8 cellular contexts compared by ENCODE assay signal in genomic region chr16:387761-388666, GRCh38. TPM values are rescaled to one million over a fixed set of nuclear protein-coding genes. Genes with fewer than 3 reads are reported as not detected.
A peak's percentile ranks its signal among the peaks of the same experiment; 100 is the strongest.
DNase-seq lines count a peak whose midpoint lies in the region; ATAC-seq, FAIRE-seq and TF ChIP-seq lines count a peak whose summit lies in the region.
"Not testable (repeated sequence)": the region's sequence is repeated elsewhere in the genome, so short reads cannot be mapped to it uniquely, and the experiment has no call there.

No MANE protein-coding gene starts in this region.

- H3K9me1 ChIP-seq in K562 (ENCODE audit: control insufficient read depth, insufficient read depth, low read length) = not testable (repeated sequence)

- not testable (repeated sequence) for TF ChIP-seq RAD21 in K562 (CRISPR knock-in tag; conservative IDR thresholded peaks at IDR 0.05 in 1 of 2, IDR thresholded peaks at IDR 0.05 in 1 of 2)

- peak overlapping the region; percentile 86 to 93 (median 86) for H3K27ac Mint-ChIP-seq in nephron

- H2AFZ ChIP-seq in K562 (ENCODE audit: low read depth, low read length) = peak overlapping the region; percentile 57
- H2AFZ ChIP-seq in fibroblast of lung (ENCODE audit: low read length) = peak overlapping the region; percentile 38

- peak; percentile 75 for ATAC-seq in K562

- intact Hi-C loops in K562 (cut with micrococcal nuclease); transverse colon (cut with DNase I; ENCODE audit: low total_unique reads): not testable (repeated sequence)
- intact Hi-C loops in sigmoid colon (cut with DNase I) = loop anchor here (10.0 kb wide), 1 partner anchor 277 kb away; the partner anchor contains the start of gene RHOT2

- TF ChIP-seq EP300 in K562 (IDR thresholded peaks at IDR 0.05; ENCODE audit: low read length); transverse colon (IDR thresholded peaks at IDR 0.05; ENCODE audit: low read depth): not testable (repeated sequence)
- peak in 1 of 4 donors; percentile 16 for TF ChIP-seq EP300 in sigmoid colon (IDR thresholded peaks at IDR 0.05)

- peak overlapping the region; percentile 15 to 72 (median 22) for H3K4me3 Mint-ChIP-seq in nephron

- H3K27me3 ChIP-seq in GM06990 (replicated peaks; ENCODE audit: control insufficient read depth, insufficient read depth, low read length); K562 (ENCODE audit: control insufficient read depth in 2 of 2, insufficient read depth in 2 of 2, low read length in 2 of 2); fibroblast of lung (ENCODE audit: control insufficient read depth, insufficient read depth, low read length); right atrium auricular region; sigmoid colon; transverse colon: not testable (repeated sequence)

- H3K4me1 ChIP-seq in K562 (replicated peaks in 1 of 2; ENCODE audit: control insufficient read depth in 2 of 2, insufficient read depth in 2 of 2, low read length in 2 of 2) (peaks cover 13 to 56% of the 10 kb centered on the region in 2 experiments), right atrium auricular region (peaks cover 0 to 31% of the 10 kb centered on the region in 2 donors), sigmoid colon (peaks cover 0 to 56% (median 32%) of the 10 kb centered on the region in 4 donors), transverse colon (peaks cover 2 to 12% (median 9%) of the 10 kb centered on the region in 4 donors)
- not testable (repeated sequence) for H3K4me1 ChIP-seq in fibroblast of lung (ENCODE audit: control insufficient read depth, extremely low read depth, insufficient read depth, low read length)

- FAIRE-seq in TTC549 (lab: Jason Lieb, UNC) (peak; percentile 13), K562 (lab: Jason Lieb, UNC) (peak; percentile 97)

- H3K9ac ChIP-seq in K562 (ENCODE audit: insufficient read depth in 1 of 2, low read depth in 2 of 2, low read length in 2 of 2) = peak overlapping the region; percentile 24 to 79; a peak in 2 of 4 replicates
- H3K9ac ChIP-seq in fibroblast of lung (ENCODE audit: insufficient read depth, low read length) = not testable (repeated sequence)

- peak; percentile 19 for TF ChIP-seq CTCF in GM06990 (IDR thresholded peaks at IDR 0.05; ENCODE audit: insufficient read depth, low read length, poor library complexity, severe bottlenecking)
- peak in 2 of 3 experiments; percentile 9 to 47; a peak in 3 of 6 replicates for TF ChIP-seq CTCF in K562 (IDR thresholded peaks at IDR 0.05 in 2 of 3, conservative IDR thresholded peaks at IDR 0.05 in 1 of 3; ENCODE audit: insufficient read depth in 2 of 3, low read depth in 1 of 3, low read length in 3 of 3)
- peak in 1 of 2 donors; percentile 29 for TF ChIP-seq CTCF in fibroblast of lung (conservative IDR thresholded peaks at IDR 0.05 in 1 of 2, IDR thresholded peaks at IDR 0.05 in 1 of 2; ENCODE audit: low read depth in 1 of 2, low read length in 2 of 2)
- TF ChIP-seq CTCF in right atrium auricular region (IDR thresholded peaks at IDR 0.05); transverse colon (IDR thresholded peaks at IDR 0.05): not testable (repeated sequence)
- TF ChIP-seq CTCF in nephron (IDR thresholded peaks at IDR 0.05; ENCODE audit: unreplicated experiment in 3 of 3) = peak in 1 of 3 experiments; percentile 17
- TF ChIP-seq CTCF in sigmoid colon (IDR thresholded peaks at IDR 0.05) = peak in 1 of 4 experiments; percentile 15

- WGBS in K562 (ENCODE audit: insufficient coverage, low coverage, missing lambda C conversion rate) = under 1% methylated on average over 18 of the region's 20 CpGs
- WGBS in sigmoid colon, 2 donors = 65 to 72% methylated on average over 20 of the region's 20 CpGs
- WGBS in transverse colon (ENCODE audit: low coverage in 1 of 2), 2 donors = 73 to 78% methylated on average over 14 to 20 of the region's 20 CpGs

- CTCF ChIA-PET in K562 (lab: Yijun Ruan, JAX; ENCODE audit: low intra/inter-chr PET ratio) = not testable (repeated sequence)

- in situ Hi-C loops in K562 (cut with MboI); transverse colon (cut with MboI; ENCODE audit: low pct_ligation_motif_present in 1 of 4, low pct_unique_long_range_greater_than_20kb in 1 of 4, low sequenced_read_pairs in 3 of 4): not testable (repeated sequence)

- H3K4me2 ChIP-seq in K562 (ENCODE audit: insufficient read depth, low read length) = peak overlapping the region; percentile 74
- peak overlapping the region; percentile 69 for H3K4me2 ChIP-seq in fibroblast of lung (ENCODE audit: extremely low read depth, insufficient read depth, low read length)

- POLR2A ChIA-PET in K562 (lab: Yijun Ruan, JAX) = interaction anchor here (0.6 to 1.2 kb wide), 4 partner anchors 9 to 189 kb away, joined by 3 to 5 read pairs (median 3); no protein-coding TSS in a partner anchor

- not testable (repeated sequence) for H3K79me2 ChIP-seq in K562 (ENCODE audit: control insufficient read depth, insufficient read depth, low read length); fibroblast of lung (ENCODE audit: control insufficient read depth, insufficient read depth, low read length)

- H3K36me3 Mint-ChIP-seq in nephron (ENCODE audit: low read depth) = not testable (repeated sequence)

- H3K9me3 Mint-ChIP-seq in nephron = not testable (repeated sequence)

- H3K4me1 Mint-ChIP-seq in nephron = peaks cover 29% of the 10 kb centered on the region

- H3K27me3 Mint-ChIP-seq in nephron (ENCODE audit: low read depth) = not testable (repeated sequence)

- not testable (repeated sequence) for DNase-seq in GM06990 (ENCODE audit: extremely low read depth, insufficient read length); right atrium auricular region (ENCODE audit: low spot score); sigmoid colon; transverse colon
- DNase-seq in K562 (ENCODE audit: extremely low read depth in 1 of 4, low spot score in 3 of 4) = peak in 2 of 4 experiments; percentile 64 to 88
- DNase-seq in fibroblast of lung (ENCODE audit: low read depth in 2 of 2) = peak; percentile 58 to 70

- H3K27ac ChIP-seq in K562 (ENCODE audit: extremely low read depth, low read depth, low read length) (peak overlapping the region; percentile 72), right atrium auricular region (peak overlapping the region; percentile 44 to 62), sigmoid colon (peak overlapping the region; percentile 22 to 87 (median 82)), transverse colon (peak overlapping the region; percentile 24 to 78 (median 60))
- not testable (repeated sequence) for H3K27ac ChIP-seq in fibroblast of lung (ENCODE audit: insufficient read depth, low read length)

- TF ChIP-seq POLR2A in K562 (conservative IDR thresholded peaks at IDR 0.05); sigmoid colon (IDR thresholded peaks at IDR 0.05); transverse colon (IDR thresholded peaks at IDR 0.05): not testable (repeated sequence)

- H3K36me3 ChIP-seq in GM06990 (ENCODE audit: control insufficient read depth, insufficient read depth, low read length); K562 (ENCODE audit: control insufficient read depth, insufficient read depth, low read length); fibroblast of lung (ENCODE audit: control insufficient read depth, insufficient read depth, low read length); right atrium auricular region; sigmoid colon; transverse colon: not testable (repeated sequence)

- BruUV-seq in K562 (replicated peaks; lab: Mats Ljungman, UMichigan) = not testable (repeated sequence)

- not testable (repeated sequence) for H3K4me3 ChIP-seq in GM06990 (replicated peaks; ENCODE audit: low read depth, low read length); transverse colon
- H3K4me3 ChIP-seq in K562 (peak overlapping the region; percentile 16; the same call in 1 of the 2 replicates), fibroblast of lung (replicated peaks in 1 of 4; ENCODE audit: control extremely low read depth in 1 of 4, insufficient read depth in 1 of 4, low read depth in 3 of 4, low read length in 4 of 4) (peak overlapping the region in 2 of 4 experiments; percentile 14 to 36), right atrium auricular region (peak overlapping the region in 1 of 2 donors; percentile 26), sigmoid colon (peak overlapping the region in 2 of 4 donors; percentile 9 to 20)

- not testable (repeated sequence) for H4K20me1 ChIP-seq in K562 (replicated peaks; ENCODE audit: control insufficient read depth, insufficient read depth, low read length); fibroblast of lung (ENCODE audit: control insufficient read depth, extremely low read depth, insufficient read depth, low read length)

- H3K9me3 ChIP-seq in K562 (replicated peaks; ENCODE audit: control insufficient read depth, insufficient read depth, low read depth, low read length); fibroblast of lung (ENCODE audit: control insufficient read depth, insufficient read depth, low read depth, low read length); right atrium auricular region; sigmoid colon; transverse colon: not testable (repeated sequence)

RNA-seq across cellular contexts. Expression of gene PGAP6, which starts 6.2 kb away (rescaled TPM):
- total RNA-seq in K562 (2011; cell fraction: chromatin; rRNA removed; ENCODE audit: low replicate concordance) = 56.2 and 231 TPM in 2 replicates
- 229 and 238 TPM in 2 replicates for total RNA-seq in K562 (2011; cell fraction: nucleolus; rRNA removed)
- 112 and 118 TPM in 2 replicates for total RNA-seq in K562 (2011; cell fraction: nucleoplasm; rRNA removed)
- total RNA-seq in K562 (2014; rRNA removed) (43.4 and 66.6 TPM in 2 replicates), K562 (2014; rRNA removed; fragmentation: Illumina TruSeq; extraction: Trizol) (3.8 and 8.9 TPM in 2 replicates), K562 (2015; rRNA removed; fragmentation: Illumina TruSeq; extraction: Trizol) (35.9 and 39.3 TPM in 2 replicates), K562 (2021) (49.8 and 50.2 TPM in 2 replicates), fibroblast of lung (48.8 and 82.7 TPM in 2 replicates), right atrium auricular region (10 to 100 TPM; 34.0 to 41.1 TPM), sigmoid colon (10 to 100 TPM; 20.7 to 26.6 (median 22.7) TPM), transverse colon (100 to 1,000 TPM; 105 to 300 (median 179) TPM)
- polyA plus RNA-seq in K562 (2011; rRNA removed) (41.7 and 73.2 TPM in 2 replicates), K562 (2014; fragmentation: Illumina TruSeq; extraction: Trizol) (20.0 and 53.1 TPM in 2 replicates), K562 (2014; fragmentation: Nextera tagmentation; extraction: Ambion mirVana) (1 to 10 TPM in 1 of 2 experiments, under 1 TPM in 1; 0.45 to 1.3 TPM), K562 (2014; rRNA removed) (46.2 and 50.1 TPM in 2 replicates), fibroblast of lung (46.2 and 73.2 TPM in 2 replicates), sigmoid colon (100 to 1,000 TPM in 1 of 3 donors, 10 to 100 TPM in 2; 61.9 to 109 (median 70.3) TPM)
- 113 and 177 TPM in 2 replicates for polyA plus RNA-seq in K562 (2011; cell fraction: cytosol; rRNA removed)
- 157 and 271 TPM in 2 replicates for polyA plus RNA-seq in K562 (2011; cell fraction: nucleus; rRNA removed)
- 62.5 and 85.8 TPM in 2 replicates for polyA plus RNA-seq in K562 (2012)
- 25.0 and 47.0 TPM in 2 replicates for polyA minus RNA-seq in K562 (2011; rRNA and poly(A)+ RNA removed)
- polyA minus RNA-seq in K562 (2011; cell fraction: cytosol; rRNA and poly(A)+ RNA removed) = 43.0 and 54.1 TPM in 2 replicates
- 40.1 and 42.9 TPM in 2 replicates for polyA minus RNA-seq in K562 (2011; cell fraction: nucleus; rRNA and poly(A)+ RNA removed)
- 63.8 and 83.4 TPM in 2 replicates for polyA plus RNA-seq in fibroblast of lung (2012)
- 132 and 193 TPM in 2 replicates for polyA minus RNA-seq in fibroblast of lung (ENCODE audit: low replicate concordance)

RNA-seq across cellular contexts. Expression of gene NME4, which starts 9.0 kb away (rescaled TPM):
- total RNA-seq in K562 (2011; cell fraction: chromatin; rRNA removed; ENCODE audit: low replicate concordance) = 39.0 and 108 TPM in 2 replicates
- total RNA-seq in K562 (2011; cell fraction: nucleolus; rRNA removed) = 83.4 and 88.0 TPM in 2 replicates
- total RNA-seq in K562 (2011; cell fraction: nucleoplasm; rRNA removed) = 67.1 and 101 TPM in 2 replicates
- 211 and 255 TPM in 2 replicates for total RNA-seq in K562 (2014; rRNA removed)
- 50.2 and 61.5 TPM in 2 replicates for total RNA-seq in K562 (2014; rRNA removed; fragmentation: Illumina TruSeq; extraction: Trizol)
- total RNA-seq in K562 (2015; rRNA removed; fragmentation: Illumina TruSeq; extraction: Trizol) = 145 and 151 TPM in 2 replicates
- 189 and 206 TPM in 2 replicates for total RNA-seq in K562 (2021)
- polyA plus RNA-seq in K562 (2011; rRNA removed) = 139 and 160 TPM in 2 replicates
- polyA plus RNA-seq in K562 (2011; cell fraction: cytosol; rRNA removed) = 277 and 663 TPM in 2 replicates
- 165 and 221 TPM in 2 replicates for polyA plus RNA-seq in K562 (2011; cell fraction: nucleus; rRNA removed)
- polyA plus RNA-seq in K562 (2012) = 211 and 279 TPM in 2 replicates
- polyA plus RNA-seq in K562 (2014; fragmentation: Illumina TruSeq; extraction: Trizol) = 135 and 223 TPM in 2 replicates
- 10 to 100 TPM; 15.4 to 17.5 TPM for polyA plus RNA-seq in K562 (2014; fragmentation: Nextera tagmentation; extraction: Ambion mirVana)
- 264 and 339 TPM in 2 replicates for polyA plus RNA-seq in K562 (2014; rRNA removed)
- 23.2 and 37.8 TPM in 2 replicates for polyA minus RNA-seq in K562 (2011; rRNA and poly(A)+ RNA removed)
- 60.9 and 70.8 TPM in 2 replicates for polyA minus RNA-seq in K562 (2011; cell fraction: cytosol; rRNA and poly(A)+ RNA removed)
- 32.2 and 35.7 TPM in 2 replicates for polyA minus RNA-seq in K562 (2011; cell fraction: nucleus; rRNA and poly(A)+ RNA removed)
- total RNA-seq in fibroblast of lung = 51.9 and 71.7 TPM in 2 replicates
- polyA plus RNA-seq in fibroblast of lung = 114 and 121 TPM in 2 replicates
- 234 and 273 TPM in 2 replicates for polyA plus RNA-seq in fibroblast of lung (2012)
- polyA minus RNA-seq in fibroblast of lung (ENCODE audit: low replicate concordance) = 62.2 and 122 TPM in 2 replicates
- 10 to 100 TPM; 45.4 to 45.8 TPM for total RNA-seq in right atrium auricular region
- 100 to 1,000 TPM; 138 to 281 (median 191) TPM for total RNA-seq in sigmoid colon
- polyA plus RNA-seq in sigmoid colon = 10 to 100 TPM; 39.6 to 55.3 (median 46.7) TPM
- total RNA-seq in transverse colon = 10 to 100 TPM; 37.5 to 82.3 (median 58.1) TPM

RNA-seq across cellular contexts. Expression of gene DECR2, which starts 13.7 kb away (rescaled TPM):
- 27.0 and 84.4 TPM in 2 replicates for total RNA-seq in K562 (2011; cell fraction: chromatin; rRNA removed; ENCODE audit: low replicate concordance)
- 49.9 and 50.8 TPM in 2 replicates for total RNA-seq in K562 (2011; cell fraction: nucleolus; rRNA removed)
- 40.5 and 41.6 TPM in 2 replicates for total RNA-seq in K562 (2011; cell fraction: nucleoplasm; rRNA removed)
- total RNA-seq in K562 (2014; rRNA removed) (16.8 and 18.4 TPM in 2 replicates), K562 (2014; rRNA removed; fragmentation: Illumina TruSeq; extraction: Trizol) (3.2 and 5.6 TPM in 2 replicates), K562 (2015; rRNA removed; fragmentation: Illumina TruSeq; extraction: Trizol) (10.3 and 10.6 TPM in 2 replicates), K562 (2021) (22.9 and 23.1 TPM in 2 replicates), fibroblast of lung (6.4 and 12.1 TPM in 2 replicates), right atrium auricular region (10 to 100 TPM; 10.6 to 18.7 TPM), sigmoid colon (10 to 100 TPM; 15.0 to 21.6 (median 16.4) TPM), transverse colon (100 to 1,000 TPM in 2 of 4 donors, 10 to 100 TPM in 2; 65.7 to 148 (median 108) TPM)
- polyA plus RNA-seq in K562 (2011; rRNA removed) (13.9 and 21.6 TPM in 2 replicates), K562 (2014; fragmentation: Illumina TruSeq; extraction: Trizol) (6.9 and 13.4 TPM in 2 replicates), K562 (2014; fragmentation: Nextera tagmentation; extraction: Ambion mirVana) (1 to 10 TPM; 1.0 to 2.1 TPM), K562 (2014; rRNA removed) (31.9 and 33.1 TPM in 2 replicates), fibroblast of lung (10.8 and 12.0 TPM in 2 replicates), sigmoid colon (10 to 100 TPM; 30.6 to 39.1 (median 31.9) TPM)
- 22.5 and 45.9 TPM in 2 replicates for polyA plus RNA-seq in K562 (2011; cell fraction: cytosol; rRNA removed)
- polyA plus RNA-seq in K562 (2011; cell fraction: nucleus; rRNA removed) = 71.0 and 103 TPM in 2 replicates
- polyA plus RNA-seq in K562 (2012) = 18.3 and 22.5 TPM in 2 replicates
- polyA minus RNA-seq in K562 (2011; rRNA and poly(A)+ RNA removed) = 1.9 and 3.6 TPM in 2 replicates
- 7.8 and 10.6 TPM in 2 replicates for polyA minus RNA-seq in K562 (2011; cell fraction: cytosol; rRNA and poly(A)+ RNA removed)
- 10.1 and 11.2 TPM in 2 replicates for polyA minus RNA-seq in K562 (2011; cell fraction: nucleus; rRNA and poly(A)+ RNA removed)
- polyA plus RNA-seq in fibroblast of lung (2012) = 19.1 and 20.9 TPM in 2 replicates
- polyA minus RNA-seq in fibroblast of lung (ENCODE audit: low replicate concordance) = 9.7 and 25.1 TPM in 2 replicates

RNA-seq across cellular contexts. Expression of gene MRPL28, which starts 17.7 kb away (rescaled TPM):
- total RNA-seq in K562 (2011; cell fraction: chromatin; rRNA removed; ENCODE audit: low replicate concordance) = 23.4 and 64.3 TPM in 2 replicates
- total RNA-seq in K562 (2011; cell fraction: nucleolus; rRNA removed) = 75.9 and 80.4 TPM in 2 replicates
- total RNA-seq in K562 (2011; cell fraction: nucleoplasm; rRNA removed) = 40.5 and 50.3 TPM in 2 replicates
- 323 and 344 TPM in 2 replicates for total RNA-seq in K562 (2014; rRNA removed)
- 54.8 and 63.1 TPM in 2 replicates for total RNA-seq in K562 (2014; rRNA removed; fragmentation: Illumina TruSeq; extraction: Trizol)
- total RNA-seq in K562 (2015; rRNA removed; fragmentation: Illumina TruSeq; extraction: Trizol) = 157 and 167 TPM in 2 replicates
- total RNA-seq in K562 (2021) = 175 and 183 TPM in 2 replicates
- 152 and 181 TPM in 2 replicates for polyA plus RNA-seq in K562 (2011; rRNA removed)
- 215 and 452 TPM in 2 replicates for polyA plus RNA-seq in K562 (2011; cell fraction: cytosol; rRNA removed)
- polyA plus RNA-seq in K562 (2011; cell fraction: nucleus; rRNA removed) = 114 and 165 TPM in 2 replicates
- polyA plus RNA-seq in K562 (2012) = 108 and 172 TPM in 2 replicates
- 219 and 232 TPM in 2 replicates for polyA plus RNA-seq in K562 (2014; fragmentation: Illumina TruSeq; extraction: Trizol)
- 10 to 100 TPM in 1 of 2 experiments, 1 to 10 TPM in 1; 2.5 to 22.9 TPM for polyA plus RNA-seq in K562 (2014; fragmentation: Nextera tagmentation; extraction: Ambion mirVana)
- polyA plus RNA-seq in K562 (2014; rRNA removed) = 306 and 314 TPM in 2 replicates
- polyA minus RNA-seq in K562 (2011; rRNA and poly(A)+ RNA removed) = 49.7 and 74.3 TPM in 2 replicates
- 48.1 and 65.9 TPM in 2 replicates for polyA minus RNA-seq in K562 (2011; cell fraction: cytosol; rRNA and poly(A)+ RNA removed)
- 23.4 and 31.5 TPM in 2 replicates for polyA minus RNA-seq in K562 (2011; cell fraction: nucleus; rRNA and poly(A)+ RNA removed)
- 53.7 and 65.2 TPM in 2 replicates for total RNA-seq in fibroblast of lung
- polyA plus RNA-seq in fibroblast of lung = 86.5 and 133 TPM in 2 replicates
- 108 and 151 TPM in 2 replicates for polyA plus RNA-seq in fibroblast of lung (2012)
- 84.8 and 123 TPM in 2 replicates for polyA minus RNA-seq in fibroblast of lung (ENCODE audit: low replicate concordance)
- 10 to 100 TPM; 89.0 to 90.3 TPM for total RNA-seq in right atrium auricular region
- 10 to 100 TPM; 49.6 to 77.4 (median 62.0) TPM for total RNA-seq in sigmoid colon
- polyA plus RNA-seq in sigmoid colon = 10 to 100 TPM; 74.5 to 95.9 (median 78.4) TPM
- total RNA-seq in transverse colon = 10 to 100 TPM; 24.7 to 81.2 (median 53.0) TPM

RNA-seq across cellular contexts. Expression of gene AXIN1, which starts 35.5 kb away (rescaled TPM):
- 41.5 and 88.6 TPM in 2 replicates for total RNA-seq in K562 (2011; cell fraction: chromatin; rRNA removed; ENCODE audit: low replicate concordance)
- 39.7 and 42.5 TPM in 2 replicates for total RNA-seq in K562 (2011; cell fraction: nucleolus; rRNA removed)
- 23.8 and 31.0 TPM in 2 replicates for total RNA-seq in K562 (2011; cell fraction: nucleoplasm; rRNA removed)
- total RNA-seq in K562 (2014; rRNA removed) (53.9 and 65.3 TPM in 2 replicates), K562 (2014; rRNA removed; fragmentation: Illumina TruSeq; extraction: Trizol) (13.1 and 16.0 TPM in 2 replicates), K562 (2015; rRNA removed; fragmentation: Illumina TruSeq; extraction: Trizol) (28.1 and 28.6 TPM in 2 replicates), K562 (2021) (49.9 and 58.0 TPM in 2 replicates), fibroblast of lung (18.2 and 18.7 TPM in 2 replicates), right atrium auricular region (10 to 100 TPM; 12.9 to 19.4 TPM), sigmoid colon (10 to 100 TPM; 17.9 to 29.9 (median 20.9) TPM), transverse colon (10 to 100 TPM; 41.4 to 73.7 (median 58.7) TPM)
- polyA plus RNA-seq in K562 (2011; rRNA removed) (7.4 and 13.0 TPM in 2 replicates), K562 (2014; fragmentation: Illumina TruSeq; extraction: Trizol) (25.9 and 36.3 TPM in 2 replicates), K562 (2014; fragmentation: Nextera tagmentation; extraction: Ambion mirVana) (under 1 TPM; 0.42 to 0.77 TPM), K562 (2014; rRNA removed) (36.8 and 40.5 TPM in 2 replicates), fibroblast of lung (5.1 and 7.2 TPM in 2 replicates), sigmoid colon (10 to 100 TPM; 28.2 to 33.4 (median 30.3) TPM)
- polyA plus RNA-seq in K562 (2011; cell fraction: cytosol; rRNA removed) = 13.6 and 26.9 TPM in 2 replicates
- polyA plus RNA-seq in K562 (2011; cell fraction: nucleus; rRNA removed) = 20.6 and 36.7 TPM in 2 replicates
- polyA plus RNA-seq in K562 (2012) = 26.0 and 33.9 TPM in 2 replicates
- 9.0 and 13.1 TPM in 2 replicates for polyA minus RNA-seq in K562 (2011; rRNA and poly(A)+ RNA removed)
- polyA minus RNA-seq in K562 (2011; cell fraction: cytosol; rRNA and poly(A)+ RNA removed) = 16.1 and 34.2 TPM in 2 replicates
- 14.3 and 14.4 TPM in 2 replicates for polyA minus RNA-seq in K562 (2011; cell fraction: nucleus; rRNA and poly(A)+ RNA removed)
- polyA plus RNA-seq in fibroblast of lung (2012) = 8.3 and 10.7 TPM in 2 replicates
- polyA minus RNA-seq in fibroblast of lung (ENCODE audit: low replicate concordance) = 6.5 and 7.4 TPM in 2 replicates
